Comparison of ENCODE assay signal across 15 cellular contexts in the genomic region with DNA sequence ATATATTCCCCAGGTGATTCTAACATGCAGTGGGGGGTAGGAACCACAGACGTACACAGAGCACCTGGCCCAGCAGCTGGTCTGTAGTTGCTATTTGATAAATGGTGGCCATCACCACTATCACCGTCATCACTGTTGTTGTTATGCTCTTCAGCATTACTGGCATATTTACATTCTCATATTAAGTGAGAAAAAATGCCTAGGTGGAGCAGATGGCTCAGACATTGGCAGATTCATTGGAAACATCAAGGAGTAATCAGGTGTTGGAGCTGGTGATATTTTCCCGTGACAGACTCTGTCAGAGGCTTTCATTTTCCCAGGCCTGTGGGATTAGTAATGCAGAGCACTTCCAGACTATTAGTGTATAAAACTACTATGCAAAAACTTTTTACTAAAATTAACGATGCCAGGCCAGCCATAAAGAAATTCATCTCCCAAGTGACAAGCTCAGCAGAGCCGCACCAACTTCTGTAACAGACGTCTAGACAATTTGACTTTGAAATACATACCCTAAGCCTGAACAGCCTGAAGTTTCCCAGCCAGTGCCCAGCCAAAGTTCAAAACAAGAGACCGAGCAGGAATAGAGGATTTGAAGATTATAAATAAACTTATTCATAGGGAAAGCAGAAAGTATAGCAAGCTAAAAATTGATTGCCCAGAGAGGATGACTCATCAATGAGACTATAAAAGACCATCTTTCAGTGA.
DNase-seq lines count a peak whose midpoint lies in the region; ATAC-seq and TF ChIP-seq lines count a peak whose summit lies in the region.
"Had no signal": no experiment of that assay in that cellular context is flagged by ENCODE, and none has a peak within 500 bp of the region (broad histone marks: within the 10 kb centered on the region; RNA-seq: fewer than 3 reads in every experiment).

No MANE protein-coding gene starts in this region.

- intact Hi-C loops in body of pancreas (cut with DNase I): no loop called here

- no peaks in the 10 kb centered on the region for H3K27me3 Mint-ChIP-seq in progenitor cell of endocrine pancreas

- H3K27me3 ChIP-seq in HUES48 (ENCODE audit: control insufficient read depth, insufficient read depth, low read length): no peaks in the 10 kb centered on the region
- H3K27me3 ChIP-seq in body of pancreas: no peaks in the 10 kb centered on the region
- no peaks in the 10 kb centered on the region for H3K27me3 ChIP-seq in tibial nerve

- no peaks in the 10 kb centered on the region for H3K36me3 Mint-ChIP-seq in progenitor cell of endocrine pancreas (ENCODE audit: insufficient read depth)
- H3K36me3 Mint-ChIP-seq in stimulated activated effector memory CD8-positive, alpha-beta T cell treated with anti-CD3 and anti-CD28 coated beads, Interleukin-12 subunit alpha, Interleukin-12 subunit beta, amount 100 ng/mL, for 72 hours: no peaks in the 10 kb centered on the region
- H3K36me3 Mint-ChIP-seq: activated CD4-positive, alpha-beta memory T cell treated with anti-CD3 and anti-CD28 coated beads for 36 hours; CD4-positive, CD25-positive, alpha-beta regulatory T cell had no signal

- peaks cover 12% of the 10 kb centered on the region for H3K4me1 ChIP-seq in HUES48 (ENCODE audit: control insufficient read depth, insufficient read depth, low read length)
- peaks cover 14% of the 10 kb centered on the region for H3K4me1 ChIP-seq in body of pancreas
- no peaks in the 10 kb centered on the region for H3K4me1 ChIP-seq in tibial nerve
- H3K4me1 ChIP-seq: psoas muscle had no signal

- peak overlapping the region; percentile 15 for H3K27ac ChIP-seq in HUES48 (ENCODE audit: low read depth, low read length)
- peak overlapping the region; percentile 7 to 66 (median 48) for H3K27ac ChIP-seq in body of pancreas
- no peak overlapping the region for H3K27ac ChIP-seq in tibial nerve
- H3K27ac ChIP-seq: epithelial cell of prostate, psoas muscle had no signal

- H3K9ac ChIP-seq in HUES48 (ENCODE audit: low read depth, low read length): no peak overlapping the region

- peaks cover 8% of the 10 kb centered on the region for H3K9me3 Mint-ChIP-seq in progenitor cell of endocrine pancreas (ENCODE audit: low read depth)
- no peaks in the 10 kb centered on the region for H3K9me3 Mint-ChIP-seq in stimulated activated effector memory CD8-positive, alpha-beta T cell treated with anti-CD3 and anti-CD28 coated beads, Interleukin-12 subunit alpha, Interleukin-12 subunit beta, amount 100 ng/mL, for 72 hours
- H3K9me3 Mint-ChIP-seq: activated CD4-positive, alpha-beta memory T cell treated with anti-CD3 and anti-CD28 coated beads for 36 hours; central memory CD8-positive, alpha-beta T cell had no signal

- H3K4me1 Mint-ChIP-seq in progenitor cell of endocrine pancreas (ENCODE audit: low read depth): peaks cover 19% of the 10 kb centered on the region
- H3K4me1 Mint-ChIP-seq in stimulated activated effector memory CD8-positive, alpha-beta T cell treated with anti-CD3 and anti-CD28 coated beads, Interleukin-12 subunit alpha, Interleukin-12 subunit beta, amount 100 ng/mL, for 72 hours: no peaks in the 10 kb centered on the region
- H3K4me1 Mint-ChIP-seq: CD4-positive, CD25-positive, alpha-beta regulatory T cell; central memory CD8-positive, alpha-beta T cell had no signal

- ATAC-seq in body of pancreas (peak; percentile 70), SK-N-SH treated with all-trans-retinoic acid at 6 μM for 48 hours (no peak)
- ATAC-seq in stimulated activated effector memory CD8-positive, alpha-beta T cell treated with anti-CD3 and anti-CD28 coated beads, Interleukin-12 subunit alpha, Interleukin-12 subunit beta, amount 100 ng/mL, for 72 hours: no peak
- ATAC-seq: psoas muscle had no signal

- no peak overlapping the region for H3K4me3 ChIP-seq in HUES48 (ENCODE audit: low read depth, low read length)
- no peak overlapping the region for H3K4me3 ChIP-seq in body of pancreas
- no peak overlapping the region for H3K4me3 ChIP-seq in tibial nerve
- H3K4me3 ChIP-seq: lung, psoas muscle had no signal

- DNase-seq in NCI-H2081 (lab: John Stamatoyannopoulos, UW) (peak; percentile 58 to 89), body of pancreas (peak in 3 of 4 donors; percentile 20 to 57 (median 36)), progenitor cell of endocrine pancreas (ENCODE audit: low spot score, unreplicated experiment) (no peak), tibial nerve (ENCODE audit: low spot score in 2 of 2) (no peak)
- no peak for DNase-seq in stimulated activated effector memory CD8-positive, alpha-beta T cell treated with anti-CD3 and anti-CD28 coated beads, Interleukin-12 subunit alpha, Interleukin-12 subunit beta, amount 100 ng/mL, for 72 hours (ENCODE audit: low spot score in 2 of 2)
- DNase-seq: activated CD4-positive, alpha-beta memory T cell treated with anti-CD3 and anti-CD28 coated beads for 36 hours; activated naive CD4-positive, alpha-beta T cell; CD4-positive, CD25-positive, alpha-beta regulatory T cell; psoas muscle; T-helper 2 cell had no signal

- H3K36me3 ChIP-seq in HUES48 (ENCODE audit: control insufficient read depth, insufficient read depth, low read length) (no peaks in the 10 kb centered on the region), body of pancreas (replicated peaks in 1 of 2; ENCODE audit: insufficient read depth in 1 of 2, low read depth in 2 of 2) (no peaks in the 10 kb centered on the region), tibial nerve (no peaks in the 10 kb centered on the region)

- H3K4me3 Mint-ChIP-seq in progenitor cell of endocrine pancreas (ENCODE audit: low read depth): no peak overlapping the region
- no peak overlapping the region for H3K4me3 Mint-ChIP-seq in stimulated activated effector memory CD8-positive, alpha-beta T cell treated with anti-CD3 and anti-CD28 coated beads, Interleukin-12 subunit alpha, Interleukin-12 subunit beta, amount 100 ng/mL, for 72 hours
- H3K4me3 Mint-ChIP-seq: activated CD4-positive, alpha-beta memory T cell treated with anti-CD3 and anti-CD28 coated beads for 36 hours; CD4-positive, CD25-positive, alpha-beta regulatory T cell; central memory CD8-positive, alpha-beta T cell had no signal

- no peak for TF ChIP-seq CTCF in body of pancreas (IDR thresholded peaks at IDR 0.05)
- no peak for TF ChIP-seq CTCF in progenitor cell of endocrine pancreas (IDR thresholded peaks at IDR 0.05; ENCODE audit: unreplicated experiment)
- no peak for TF ChIP-seq CTCF in tibial nerve (IDR thresholded peaks at IDR 0.05)

- TF ChIP-seq EP300 in tibial nerve (IDR thresholded peaks at IDR 0.05): no peak

- WGBS in body of pancreas, 2 donors: 22% methylated on average over 7 of the region's 7 CpGs
- WGBS in tibial nerve, 2 donors: 59 to 60% methylated on average over 7 of the region's 7 CpGs

- TF ChIP-seq POLR2A in body of pancreas (IDR thresholded peaks at IDR 0.05) (no peak), tibial nerve (IDR thresholded peaks at IDR 0.05) (no peak)

- peak overlapping the region; percentile 84 for H3K27ac Mint-ChIP-seq in progenitor cell of endocrine pancreas
- no peak overlapping the region for H3K27ac Mint-ChIP-seq in stimulated activated effector memory CD8-positive, alpha-beta T cell treated with anti-CD3 and anti-CD28 coated beads, Interleukin-12 subunit alpha, Interleukin-12 subunit beta, amount 100 ng/mL, for 72 hours
- H3K27ac Mint-ChIP-seq: activated CD4-positive, alpha-beta memory T cell treated with anti-CD3 and anti-CD28 coated beads for 36 hours; CD4-positive, CD25-positive, alpha-beta regulatory T cell had no signal

- H3K9me3 ChIP-seq in HUES48 (ENCODE audit: control insufficient read depth, insufficient read depth, low read length) (no peaks in the 10 kb centered on the region), body of pancreas (no peaks in the 10 kb centered on the region), tibial nerve (no peaks in the 10 kb centered on the region)
- H3K9me3 ChIP-seq: psoas muscle had no signal

TF ChIP-seq in SK-N-SH treated with all-trans-retinoic acid at 6 μM for 48 hours, 23 proteins besides CTCF, POLR2A, EP300 and RAD21 (continues in another document):
- TF ChIP-seq, protein P1, sequence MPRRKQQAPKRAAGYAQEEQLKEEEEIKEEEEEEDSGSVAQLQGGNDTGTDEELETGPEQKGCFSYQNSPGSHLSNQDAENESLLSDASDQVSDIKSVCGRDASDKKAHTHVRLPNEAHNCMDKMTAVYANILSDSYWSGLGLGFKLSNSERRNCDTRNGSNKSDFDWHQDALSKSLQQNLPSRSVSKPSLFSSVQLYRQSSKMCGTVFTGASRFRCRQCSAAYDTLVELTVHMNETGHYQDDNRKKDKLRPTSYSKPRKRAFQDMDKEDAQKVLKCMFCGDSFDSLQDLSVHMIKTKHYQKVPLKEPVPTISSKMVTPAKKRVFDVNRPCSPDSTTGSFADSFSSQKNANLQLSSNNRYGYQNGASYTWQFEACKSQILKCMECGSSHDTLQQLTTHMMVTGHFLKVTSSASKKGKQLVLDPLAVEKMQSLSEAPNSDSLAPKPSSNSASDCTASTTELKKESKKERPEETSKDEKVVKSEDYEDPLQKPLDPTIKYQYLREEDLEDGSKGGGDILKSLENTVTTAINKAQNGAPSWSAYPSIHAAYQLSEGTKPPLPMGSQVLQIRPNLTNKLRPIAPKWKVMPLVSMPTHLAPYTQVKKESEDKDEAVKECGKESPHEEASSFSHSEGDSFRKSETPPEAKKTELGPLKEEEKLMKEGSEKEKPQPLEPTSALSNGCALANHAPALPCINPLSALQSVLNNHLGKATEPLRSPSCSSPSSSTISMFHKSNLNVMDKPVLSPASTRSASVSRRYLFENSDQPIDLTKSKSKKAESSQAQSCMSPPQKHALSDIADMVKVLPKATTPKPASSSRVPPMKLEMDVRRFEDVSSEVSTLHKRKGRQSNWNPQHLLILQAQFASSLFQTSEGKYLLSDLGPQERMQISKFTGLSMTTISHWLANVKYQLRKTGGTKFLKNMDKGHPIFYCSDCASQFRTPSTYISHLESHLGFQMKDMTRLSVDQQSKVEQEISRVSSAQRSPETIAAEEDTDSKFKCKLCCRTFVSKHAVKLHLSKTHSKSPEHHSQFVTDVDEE (CRISPR knock-in tag; IDR thresholded peaks at IDR 0.05): no peak
- TF ChIP-seq ISL1 (CRISPR knock-in tag; IDR thresholded peaks at IDR 0.05) (no peak), ESRRG (CRISPR knock-in tag; IDR thresholded peaks at IDR 0.05) (no peak), TOX (CRISPR knock-in tag; IDR thresholded peaks at IDR 0.05; ENCODE audit: borderline replicate concordance) (no peak), PPARA (CRISPR knock-in tag; IDR thresholded peaks at IDR 0.05; ENCODE audit: borderline replicate concordance) (no peak), ZC3H10 (CRISPR knock-in tag; IDR thresholded peaks at IDR 0.05) (no peak)
- TF ChIP-seq, protein P2, sequence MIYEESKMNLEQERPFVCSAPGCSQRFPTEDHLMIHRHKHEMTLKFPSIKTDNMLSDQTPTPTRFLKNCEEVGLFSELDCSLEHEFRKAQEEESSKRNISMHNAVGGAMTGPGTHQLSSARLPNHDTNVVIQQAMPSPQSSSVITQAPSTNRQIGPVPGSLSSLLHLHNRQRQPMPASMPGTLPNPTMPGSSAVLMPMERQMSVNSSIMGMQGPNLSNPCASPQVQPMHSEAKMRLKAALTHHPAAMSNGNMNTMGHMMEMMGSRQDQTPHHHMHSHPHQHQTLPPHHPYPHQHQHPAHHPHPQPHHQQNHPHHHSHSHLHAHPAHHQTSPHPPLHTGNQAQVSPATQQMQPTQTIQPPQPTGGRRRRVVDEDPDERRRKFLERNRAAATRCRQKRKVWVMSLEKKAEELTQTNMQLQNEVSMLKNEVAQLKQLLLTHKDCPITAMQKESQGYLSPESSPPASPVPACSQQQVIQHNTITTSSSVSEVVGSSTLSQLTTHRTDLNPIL (CRISPR knock-in tag; IDR thresholded peaks at IDR 0.05; ENCODE audit: low read depth): no peak

Comparison
In these comparisons a context has a peak if more than half of its experiments do, and no peak if none do; other contexts are left out.
1. H3K27ac ChIP-seq: peak in HUES48 (single experiment) and body of pancreas (4 of 4); none in tibial nerve (0 of 4).
2. DNase-seq: peak in NCI-H2081 (2 of 2) and body of pancreas (3 of 4); none in progenitor cell of endocrine pancreas (single experiment), tibial nerve (0 of 2) and stimulated activated effector memory CD8-positive, alpha-beta T cell treated with anti-CD3 and anti-CD28 coated beads, Interleukin-12 subunit alpha, Interleukin-12 subunit beta, amount 100 ng/mL, for 72 hours (0 of 2).